8 cellular contexts compared by ENCODE assay signal in the genomic region with DNA sequence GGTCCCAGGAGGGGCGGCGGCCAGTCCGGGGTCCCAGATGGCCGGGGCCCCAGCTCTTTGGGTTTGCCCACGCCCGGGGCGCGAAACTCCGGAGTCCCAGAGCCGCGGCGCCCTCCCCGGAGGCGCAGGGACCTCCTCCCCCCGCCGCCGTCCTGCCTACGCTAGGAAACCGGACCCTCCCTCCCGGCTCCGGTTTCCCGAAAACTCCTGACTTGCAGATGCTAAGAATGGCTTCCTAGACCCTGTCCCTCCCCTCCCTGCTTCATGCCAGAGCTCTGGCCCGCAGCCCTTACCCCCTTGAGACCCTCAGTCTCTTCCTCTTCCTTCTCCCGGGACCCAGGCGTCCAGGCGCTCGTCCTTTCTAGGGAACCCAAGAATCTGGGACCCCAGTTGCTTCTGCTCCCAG. TPM values are rescaled to one million over a fixed set of nuclear protein-coding genes. Genes with fewer than 3 reads are reported as not detected.
DNase-seq lines count a peak whose midpoint lies in the region; ATAC-seq lines count a peak whose summit lies in the region.

No MANE protein-coding gene starts in this region.

- H3K4me3 Mint-ChIP-seq in T-helper 2 cell treated with Interferon-gamma antibody and Interleukin-4, amounts not matched to agents 5 μg/mL and 100 μg/mL, for 36 hours, result peak overlapping the region; percentile 55

- peak overlapping the region; percentile 76 for H3K4me3 ChIP-seq in SK-N-MC
- peak overlapping the region; percentile 67 for H3K4me3 ChIP-seq in skeletal muscle satellite cell (ENCODE audit: low read length)

- H3K9ac ChIP-seq in SK-N-MC (ENCODE audit: insufficient read length), result peak overlapping the region; percentile 47
- no peak overlapping the region for H3K9ac ChIP-seq in skeletal muscle satellite cell (ENCODE audit: low read depth, low read length)

- H3K9me3 ChIP-seq in SK-N-MC (ENCODE audit: low read depth, low read length) (no peaks in the 10 kb centered on the region), skeletal muscle satellite cell (replicated peaks; ENCODE audit: low read length) (no peaks in the 10 kb centered on the region)

- no peak for DNase-seq in T-helper 2 cell treated with Interferon-gamma antibody and Interleukin-4, amounts not matched to agents 5 μg/mL and 100 μg/mL, for 36 hours (ENCODE audit: low spot score)
- DNase-seq in T-helper 2 cell (no peak), SK-N-MC (ENCODE audit: low read depth, low spot score) (no peak), glomerular visceral epithelial cell (ENCODE audit: extremely low spot score) (peak; percentile 28), SKM-1 treated with dmso at 0.1 percent for 144 hours (lab: John Stamatoyannopoulos, UW; ENCODE audit: unreplicated experiment) (no peak)
- DNase-seq in activated effector memory CD4-positive, alpha-beta T cell treated with anti-CD3 and anti-CD28 coated beads, Interleukin-2, amount 50 U/mL, for 16 hours, result no peak

- no peak for ATAC-seq in GM21367 (IDR thresholded peaks at IDR 0.05; ENCODE audit: unreplicated experiment)

- H3K36me3 ChIP-seq in SK-N-MC (ENCODE audit: insufficient read depth, low read length), result no peaks in the 10 kb centered on the region
- no peaks in the 10 kb centered on the region for H3K36me3 ChIP-seq in skeletal muscle satellite cell (ENCODE audit: insufficient read depth, low read length)

- H3K36me3 Mint-ChIP-seq in T-helper 2 cell treated with Interferon-gamma antibody and Interleukin-4, amounts not matched to agents 5 μg/mL and 100 μg/mL, for 36 hours (ENCODE audit: low read depth), result no peaks in the 10 kb centered on the region

- peak overlapping the region; percentile 75 for H3K4me2 ChIP-seq in skeletal muscle satellite cell (ENCODE audit: low read length)

- H3K4me1 Mint-ChIP-seq in T-helper 2 cell treated with Interferon-gamma antibody and Interleukin-4, amounts not matched to agents 5 μg/mL and 100 μg/mL, for 36 hours (ENCODE audit: low read depth), result peaks cover 10% of the 10 kb centered on the region

- no peak overlapping the region for H3K27ac ChIP-seq in SK-N-MC

- H3K9me3 Mint-ChIP-seq in T-helper 2 cell treated with Interferon-gamma antibody and Interleukin-4, amounts not matched to agents 5 μg/mL and 100 μg/mL, for 36 hours, result no peaks in the 10 kb centered on the region

- peaks cover 24% of the 10 kb centered on the region for H3K27me3 Mint-ChIP-seq in T-helper 2 cell treated with Interferon-gamma antibody and Interleukin-4, amounts not matched to agents 5 μg/mL and 100 μg/mL, for 36 hours (ENCODE audit: low read depth)

- peaks cover 10% of the 10 kb centered on the region for H3K4me1 ChIP-seq in skeletal muscle satellite cell (ENCODE audit: control insufficient read depth, insufficient read depth, low read length)

- H3K27me3 ChIP-seq in skeletal muscle satellite cell (ENCODE audit: control insufficient read depth, insufficient read depth, low read length), result peaks cover 49% of the 10 kb centered on the region

- no peak overlapping the region for H3K27ac Mint-ChIP-seq in T-helper 2 cell treated with Interferon-gamma antibody and Interleukin-4, amounts not matched to agents 5 μg/mL and 100 μg/mL, for 36 hours

RNA-seq across cellular contexts. Expression of gene MYBPC2, which starts 0.5 kb away (rescaled TPM):
- total RNA-seq in skeletal muscle satellite cell (2012; rRNA removed), result 1.7 TPM in 1 of 2 replicates, not detected in the other

RNA-seq across cellular contexts. Expression of gene SPIB, which starts 13.5 kb away (rescaled TPM):
- not detected in 2 replicates for total RNA-seq in skeletal muscle satellite cell (2012; rRNA removed)

RNA-seq across cellular contexts. Expression of gene EMC10, which starts 44.1 kb away (rescaled TPM):
- 42.8 and 46.9 TPM in 2 replicates for total RNA-seq in skeletal muscle satellite cell (2012; rRNA removed)

RNA-seq across cellular contexts. Expression of gene GARIN5A, which starts 44.4 kb away (rescaled TPM):
- under 0.01 and 0.25 TPM in 2 replicates for total RNA-seq in skeletal muscle satellite cell (2012; rRNA removed)

RNA-seq across cellular contexts. Expression of gene POLD1, which starts 48.1 kb away (rescaled TPM):
- 35.5 and 37.6 TPM in 2 replicates for total RNA-seq in skeletal muscle satellite cell (2012; rRNA removed)
